In genomic region chrX:36575670-36576069, GRCh38 we compare ENCODE assay signal across 25 cellular contexts.
"Had no signal": no experiment of that assay in that cellular context is flagged by ENCODE, and none has a peak within 500 bp of the region (broad histone marks: within the 10 kb centered on the region; RNA-seq: fewer than 3 reads in every experiment).

No MANE protein-coding gene starts in this region.

- H3K36me3 ChIP-seq: colonic mucosa, gastrocnemius medialis, lower lobe of right lung, prostate gland, sigmoid colon, thoracic aorta, tibial nerve, upper lobe of left lung had no signal

- H3K4me1 Mint-ChIP-seq: naive thymus-derived CD8-positive, alpha-beta T cell; nephron progenitor cell; stimulated activated memory B cell treated with anti-CD40 and anti-IgM and Interleukin-4, amounts not matched to agents 10 μg/mL and 1 μg/mL and 100 μg/mL, for 72 hours had no signal

- H3K36me3 Mint-ChIP-seq: naive thymus-derived CD8-positive, alpha-beta T cell; stimulated activated memory B cell treated with anti-CD40 and anti-IgM and Interleukin-4, amounts not matched to agents 10 μg/mL and 1 μg/mL and 100 μg/mL, for 72 hours had no signal

- H3K27me3 ChIP-seq: colonic mucosa, gastrocnemius medialis, sigmoid colon, tibial nerve, upper lobe of left lung had no signal

- H3K27me3 Mint-ChIP-seq: dendritic cell treated with granulocyte-macrophage colony-stimulating factor and Interleukin-4, amounts not matched to agents 40 ng/mL and 50 ng/mL, for 4 days; naive thymus-derived CD8-positive, alpha-beta T cell; stimulated activated memory B cell treated with anti-CD40 and anti-IgM and Interleukin-4, amounts not matched to agents 10 μg/mL and 1 μg/mL and 100 μg/mL, for 72 hours had no signal

- H3K4me3 ChIP-seq: colonic mucosa, gastrocnemius medialis, lower lobe of right lung, prostate gland, sigmoid colon, thoracic aorta, tibial nerve, upper lobe of left lung had no signal

- H3K27ac ChIP-seq: colonic mucosa, epithelial cell of prostate, gastrocnemius medialis, lower lobe of right lung, prostate gland, sigmoid colon, thoracic aorta, tibial nerve, upper lobe of left lung had no signal

- DNase-seq: colonic mucosa; effector CD8-positive, alpha-beta T cell; endodermal cell; foreskin fibroblast; gastrocnemius medialis; head of caudate nucleus; left ventricle myocardium superior; lower lobe of right lung; naive thymus-derived CD8-positive, alpha-beta T cell; nephron progenitor cell; nucleus accumbens; right cardiac atrium; sigmoid colon; stimulated activated CD4-positive, alpha-beta T cell treated with anti-CD3 and anti-CD28 coated beads, Interleukin-2, amount 100 ng/mL, for 24 hours; stimulated activated CD4-positive, alpha-beta T cell treated with anti-CD3 and anti-CD28 coated beads, Interleukin-4, amount 100 ng/mL, for 4 hours; stimulated activated naive CD8-positive, alpha-beta T cell treated with anti-CD3 and anti-CD28 coated beads, Interleukin-15, Interleukin-2, amounts not matched to agents 100 U/mL and 50 U/mL, for 24 hours; substantia nigra; upper lobe of left lung had no signal

- H3K4me1 ChIP-seq: colonic mucosa, gastrocnemius medialis, lower lobe of right lung, prostate gland, sigmoid colon, tibial nerve, upper lobe of left lung had no signal

- ATAC-seq: esophagus mucosa; gastrocnemius medialis; left ventricle myocardium superior; lower lobe of right lung; naive thymus-derived CD8-positive, alpha-beta T cell; right cardiac atrium; stimulated activated memory B cell treated with anti-CD40 and anti-IgM and Interleukin-4, amounts not matched to agents 10 μg/mL and 1 μg/mL and 100 μg/mL, for 72 hours; stimulated activated naive CD8-positive, alpha-beta T cell treated with anti-CD3 and anti-CD28 coated beads, Interleukin-15, Interleukin-2, amounts not matched to agents 100 U/mL and 50 U/mL, for 24 hours had no signal

- H3K9me3 Mint-ChIP-seq: dendritic cell treated with granulocyte-macrophage colony-stimulating factor and Interleukin-4, amounts not matched to agents 40 ng/mL and 50 ng/mL, for 4 days had no signal

- H3K9me3 ChIP-seq: colonic mucosa, gastrocnemius medialis, lower lobe of right lung, prostate gland, sigmoid colon, thoracic aorta, tibial nerve, upper lobe of left lung had no signal

- H3K4me3 Mint-ChIP-seq: dendritic cell treated with granulocyte-macrophage colony-stimulating factor and Interleukin-4, amounts not matched to agents 40 ng/mL and 50 ng/mL, for 4 days; endodermal cell; naive thymus-derived CD8-positive, alpha-beta T cell; nephron progenitor cell; stimulated activated memory B cell treated with anti-CD40 and anti-IgM and Interleukin-4, amounts not matched to agents 10 μg/mL and 1 μg/mL and 100 μg/mL, for 72 hours had no signal

- H3K27ac Mint-ChIP-seq: dendritic cell treated with granulocyte-macrophage colony-stimulating factor and Interleukin-4, amounts not matched to agents 40 ng/mL and 50 ng/mL, for 4 days; endodermal cell; naive thymus-derived CD8-positive, alpha-beta T cell; nephron progenitor cell; stimulated activated memory B cell treated with anti-CD40 and anti-IgM and Interleukin-4, amounts not matched to agents 10 μg/mL and 1 μg/mL and 100 μg/mL, for 72 hours had no signal
